ENCODE assay signal across 8 cellular contexts in genomic region chr1:65255088-65256050, GRCh38. TPM values are rescaled to one million over a fixed set of nuclear protein-coding genes. Genes with fewer than 3 reads are reported as not detected.
DNase-seq lines count a peak whose midpoint lies in the region; ATAC-seq and TF ChIP-seq lines count a peak whose summit lies in the region.

No MANE protein-coding gene starts in this region.

- intact Hi-C loops in colonic mucosa (cut with DNase I) (no loop called here), lower leg skin (cut with DNase I; ENCODE audit: low total_unique reads) (no loop called here)

- H3K4me1 Mint-ChIP-seq in activated T-cell treated with anti-CD3 and anti-CD28 coated beads, Interleukin-2, amount 50 U/mL, for 24 hours (ENCODE audit: low read depth), result peaks cover 31% of the 10 kb centered on the region

- H3K27me3 Mint-ChIP-seq in activated T-cell treated with anti-CD3 and anti-CD28 coated beads, Interleukin-2, amount 50 U/mL, for 24 hours, result peaks cover 10% of the 10 kb centered on the region

- TF ChIP-seq POLR2A in lower leg skin (IDR thresholded peaks at IDR 0.05), result no peak

- H3K27ac ChIP-seq in colonic mucosa (no peak overlapping the region), thoracic aorta (no peak overlapping the region)

- 43 to 44% methylated on average over 28 of the region's 28 CpGs for WGBS in lower leg skin, 2 donors

- no peaks in the 10 kb centered on the region for H3K9me3 ChIP-seq in NT2/D1 (ENCODE audit: insufficient read depth, low read length)
- no peaks in the 10 kb centered on the region for H3K9me3 ChIP-seq in colonic mucosa
- H3K9me3 ChIP-seq in thoracic aorta, result no peaks in the 10 kb centered on the region

- H3K36me3 ChIP-seq in NT2/D1 (ENCODE audit: insufficient read depth, insufficient read length, low read length) (peaks cover 2% of the 10 kb centered on the region), colonic mucosa (no peaks in the 10 kb centered on the region), thoracic aorta (no peaks in the 10 kb centered on the region)

- ATAC-seq in thoracic aorta (ENCODE audit: insufficient number of reproducible peaks, low FRiP score, low read depth), result no peak
- ATAC-seq in GM21367 (IDR thresholded peaks at IDR 0.05; ENCODE audit: unreplicated experiment), result no peak

- no peaks in the 10 kb centered on the region for H3K36me3 Mint-ChIP-seq in activated T-cell treated with anti-CD3 and anti-CD28 coated beads, Interleukin-2, amount 50 U/mL, for 24 hours (ENCODE audit: low read depth)

- H3K9ac ChIP-seq in NT2/D1 (ENCODE audit: insufficient read length, low read depth) (peak overlapping the region; percentile 95), colonic mucosa (ENCODE audit: low read depth in 2 of 2, low read length in 2 of 2) (peak overlapping the region; percentile 51 to 58)

- TF ChIP-seq CTCF in colonic mucosa (IDR thresholded peaks at IDR 0.05), result no peak
- TF ChIP-seq CTCF in lower leg skin (IDR thresholded peaks at IDR 0.05), result no peak
- TF ChIP-seq CTCF in thoracic aorta (IDR thresholded peaks at IDR 0.05), result no peak

- H3K27me3 ChIP-seq in NT2/D1 (ENCODE audit: insufficient read depth, insufficient read length) (peaks cover 30% of the 10 kb centered on the region), colonic mucosa (no peaks in the 10 kb centered on the region), thoracic aorta (replicated peaks; ENCODE audit: insufficient read depth) (no peaks in the 10 kb centered on the region)

- H3K4me1 ChIP-seq in NT2/D1 (ENCODE audit: insufficient read depth, insufficient read length) (no peaks in the 10 kb centered on the region), colonic mucosa (peaks cover 4% of the 10 kb centered on the region), thoracic aorta (ENCODE audit: control insufficient read depth in 1 of 2, low read depth in 2 of 2) (peaks cover 3 to 13% of the 10 kb centered on the region in 2 donors)

- H3K27ac Mint-ChIP-seq in activated T-cell treated with anti-CD3 and anti-CD28 coated beads, Interleukin-2, amount 50 U/mL, for 24 hours, result peak overlapping the region; percentile 62

- H3K4me3 Mint-ChIP-seq in activated T-cell treated with anti-CD3 and anti-CD28 coated beads, Interleukin-2, amount 50 U/mL, for 24 hours, result peak overlapping the region; percentile 81

- H3K4me3 ChIP-seq in NT2/D1 (ENCODE audit: insufficient read length, low read depth) (peak overlapping the region; percentile 95), colonic mucosa (peak overlapping the region; percentile 70), lower leg skin (ENCODE audit: low read depth, poor library complexity, severe bottlenecking) (peak overlapping the region; percentile 74), thoracic aorta (peak overlapping the region; percentile 79)

- no peak for DNase-seq in activated T-cell treated with anti-CD3 and anti-CD28 coated beads, Interleukin-2, amount 50 U/mL, for 24 hours
- DNase-seq in activated T-cell treated with anti-CD3 and anti-CD28 coated beads, Interleukin-2, amount 50 U/mL, for 48 hours, result no peak
- DNase-seq in NT2/D1 (ENCODE audit: low read depth, low spot score), result no peak
- DNase-seq in colonic mucosa, result no peak
- no peak for DNase-seq in lower leg skin (ENCODE audit: low spot score in 2 of 2)
- DNase-seq in thoracic aorta (ENCODE audit: low spot score), result no peak
- no peak for DNase-seq in HT-29 (ENCODE audit: low spot score)

- H3K9me3 Mint-ChIP-seq in activated T-cell treated with anti-CD3 and anti-CD28 coated beads, Interleukin-2, amount 50 U/mL, for 24 hours, result no peaks in the 10 kb centered on the region

RNA-seq across cellular contexts. Expression of gene DNAJC6, which starts 54.0 kb away (rescaled TPM):
- total RNA-seq in colonic mucosa, result 1 to 10 TPM; 1.3 to 2.2 TPM
- total RNA-seq in lower leg skin, result 1 to 10 TPM in 3 of 4 donors, under 1 TPM in 1; 0.99 to 3.6 (median 2.5) TPM
- 1 to 10 TPM; 3.7 TPM for total RNA-seq in thoracic aorta
- 0.08 and 0.10 TPM in 2 replicates for total RNA-seq in HT-29 (2014; rRNA removed; shearing (Covaris generic))
